Comparison of ENCODE assay signal across 18 cellular contexts in the genomic region with DNA sequence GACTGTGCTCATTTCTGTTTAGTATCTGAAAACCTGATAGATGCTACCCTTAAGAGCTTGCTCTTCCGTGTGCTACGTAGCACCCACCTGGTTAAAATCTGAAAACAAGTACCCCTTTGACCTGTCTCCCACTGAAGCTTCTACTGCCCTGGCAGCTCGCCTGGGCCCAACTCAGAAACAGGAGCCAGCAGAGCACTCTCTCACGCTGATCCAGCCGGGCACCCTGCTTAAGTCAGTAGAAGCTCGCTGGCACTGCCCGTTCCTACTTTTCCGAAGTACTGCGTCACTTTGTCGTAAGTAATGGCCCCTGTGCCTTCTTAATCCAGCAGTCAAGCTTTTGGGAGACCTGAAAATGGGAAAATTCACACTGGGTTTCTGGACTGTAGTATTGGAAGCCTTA. TPM values are rescaled to one million over a fixed set of nuclear protein-coding genes. Genes with fewer than 3 reads are reported as not detected.
DNase-seq lines count a peak whose midpoint lies in the region; ATAC-seq and TF ChIP-seq lines count a peak whose summit lies in the region.
"Had no signal": no experiment of that assay in that cellular context is flagged by ENCODE, and none has a peak within 500 bp of the region (broad histone marks: within the 10 kb centered on the region; RNA-seq: fewer than 3 reads in every experiment).

No MANE protein-coding gene starts in this region.

- H3F3A ChIP-seq in MM.1S (ENCODE audit: insufficient read depth, low read length): no peaks in the 10 kb centered on the region

- WGBS in endodermal cell (ENCODE audit: insufficient coverage in 1 of 2, insufficient read length in 1 of 2), 2 experiments: 93 to 94% methylated on average over 10 of the region's 10 CpGs
- 85 to 90% methylated on average over 10 of the region's 10 CpGs for WGBS in sigmoid colon, 2 donors

- H3K9me2 ChIP-seq in MM.1S (replicated peaks; ENCODE audit: insufficient read depth, low read length): no peaks in the 10 kb centered on the region

- H3K4me1 ChIP-seq in MM.1S (ENCODE audit: low read length) (no peaks in the 10 kb centered on the region), endodermal cell (ENCODE audit: control insufficient read depth, insufficient read depth, low read length) (no peaks in the 10 kb centered on the region), sigmoid colon (peaks cover 0 to 11% (median 4%) of the 10 kb centered on the region in 4 donors)

- no peaks in the 10 kb centered on the region for H3K4me1 Mint-ChIP-seq in endodermal cell

- no peak for ATAC-seq in HG02970 (IDR thresholded peaks at IDR 0.05; ENCODE audit: low FRiP score, unreplicated experiment)

- no peak overlapping the region for H3K4me3 Mint-ChIP-seq in endodermal cell
- H3K4me3 Mint-ChIP-seq: CD8-positive, alpha-beta memory T cell had no signal

- no peaks in the 10 kb centered on the region for H3K27me3 Mint-ChIP-seq in endodermal cell (ENCODE audit: insufficient read depth)
- H3K27me3 Mint-ChIP-seq: CD8-positive, alpha-beta memory T cell had no signal

- TF ChIP-seq POLR2A in sigmoid colon (IDR thresholded peaks at IDR 0.05): no peak

- no peak for TF ChIP-seq CTCF in C4-2B (conservative IDR thresholded peaks at IDR 0.05)
- TF ChIP-seq CTCF in MM.1S (IDR thresholded peaks at IDR 0.05; ENCODE audit: low read length): no peak
- TF ChIP-seq CTCF in endodermal cell (conservative IDR thresholded peaks at IDR 0.05): no peak
- TF ChIP-seq CTCF in sigmoid colon (IDR thresholded peaks at IDR 0.05): no peak

- no peaks in the 10 kb centered on the region for H3K9me3 Mint-ChIP-seq in endodermal cell
- H3K9me3 Mint-ChIP-seq: CD8-positive, alpha-beta memory T cell had no signal

- H3K4me3 ChIP-seq in MM.1S (ENCODE audit: low read length) (no peak overlapping the region), endodermal cell (ENCODE audit: low read length) (no peak overlapping the region), sigmoid colon (no peak overlapping the region)
- H3K4me3 ChIP-seq: BLaER1 treated with 17β-estradiol and CSF1 and Interleukin-3, amounts not matched to agents 10 nM and 100 nM; SK-N-MC had no signal

- no peak for TF ChIP-seq EP300 in sigmoid colon (IDR thresholded peaks at IDR 0.05)

- H3K27ac Mint-ChIP-seq in endodermal cell: peak overlapping the region; percentile 26

- H3K27ac ChIP-seq in C4-2B: peak overlapping the region; percentile 3; the same call in 1 of the 2 replicates
- no peak overlapping the region for H3K27ac ChIP-seq in MM.1S (ENCODE audit: low read length)
- H3K27ac ChIP-seq in endodermal cell (ENCODE audit: low read depth, low read length): no peak overlapping the region
- H3K27ac ChIP-seq in sigmoid colon: no peak overlapping the region
- H3K27ac ChIP-seq: BLaER1 treated with 17β-estradiol and CSF1 and Interleukin-3, amounts not matched to agents 10 nM and 100 nM; SK-N-MC had no signal

- H3K36me3 ChIP-seq in MM.1S (replicated peaks; ENCODE audit: insufficient read depth, low read length): peaks cover 6% of the 10 kb centered on the region; the same call in 1 of the 2 replicates
- H3K36me3 ChIP-seq in endodermal cell (ENCODE audit: control insufficient read depth, insufficient read depth, low read length): peaks cover 94% of the 10 kb centered on the region
- peaks cover 41 to 96% (median 71%) of the 10 kb centered on the region in 4 donors for H3K36me3 ChIP-seq in sigmoid colon

- no peak overlapping the region for H2AFZ ChIP-seq in MM.1S (ENCODE audit: low read length)

- DNase-seq in MM.1S (peak; percentile 1), endodermal cell (no peak), sigmoid colon (peak; percentile 55), Kasumi-1 (lab: John Stamatoyannopoulos, UW) (no peak), inferior parietal cortex (ENCODE audit: extremely low spot score) (no peak)
- DNase-seq: CD8-positive, alpha-beta memory T cell; DMS79; Karpas-422; NCI-H1105 treated with DMSO at 0.1 percent for 48 hours; NCI-H1694; NCI-H2081 treated with DMSO at 0.1 percent for 48 hours; NCI-H510A treated with DMSO at 0.1 percent for 48 hours; NCI-H774; SHP77 had no signal

- H3K4me2 ChIP-seq in MM.1S (ENCODE audit: low read depth, low read length): no peak overlapping the region
- H3K4me2 ChIP-seq: BLaER1 treated with 17β-estradiol and CSF1 and Interleukin-3, amounts not matched to agents 10 nM and 100 nM had no signal

- H3K9me3 ChIP-seq in MM.1S (replicated peaks; ENCODE audit: insufficient read depth, low read length) (no peaks in the 10 kb centered on the region), endodermal cell (ENCODE audit: control insufficient read depth, low read length) (no peaks in the 10 kb centered on the region), sigmoid colon (no peaks in the 10 kb centered on the region)
- H3K9me3 ChIP-seq: BLaER1 treated with 17β-estradiol and CSF1 and Interleukin-3, amounts not matched to agents 10 nM and 100 nM had no signal

- H4K20me1 ChIP-seq in MM.1S (ENCODE audit: insufficient read depth, low read length): no peaks in the 10 kb centered on the region

- H3K79me2 ChIP-seq in MM.1S (ENCODE audit: low read length): no peaks in the 10 kb centered on the region

- intact Hi-C loops in sigmoid colon (cut with DNase I): loop anchor here (10.0 kb wide), 1 partner anchor 52 kb away; no protein-coding TSS in a partner anchor

- no peaks in the 10 kb centered on the region for H3K27me3 ChIP-seq in MM.1S (replicated peaks; ENCODE audit: insufficient read depth, low read length)
- no peaks in the 10 kb centered on the region for H3K27me3 ChIP-seq in endodermal cell (ENCODE audit: control insufficient read depth, insufficient read depth, low read length, poor library complexity, severe bottlenecking)
- H3K27me3 ChIP-seq in sigmoid colon: no peaks in the 10 kb centered on the region
- H3K27me3 ChIP-seq: BLaER1 treated with 17β-estradiol and CSF1 and Interleukin-3, amounts not matched to agents 10 nM and 100 nM had no signal

- peaks cover 72% of the 10 kb centered on the region for H3K36me3 Mint-ChIP-seq in endodermal cell (ENCODE audit: low read depth)

- H3K9ac ChIP-seq in MM.1S (ENCODE audit: low read length) (no peak overlapping the region), endodermal cell (ENCODE audit: extremely low read depth, low read length, poor library complexity, severe bottlenecking) (no peak overlapping the region)
- H3K9ac ChIP-seq: BLaER1 treated with 17β-estradiol and CSF1 and Interleukin-3, amounts not matched to agents 10 nM and 100 nM had no signal

RNA-seq across cellular contexts. Expression of gene NTAN1, which starts 18.9 kb away (rescaled TPM):
- total RNA-seq in endodermal cell (10 to 100 TPM; 47.2 to 57.3 TPM), sigmoid colon (10 to 100 TPM; 61.2 to 90.6 (median 74.8) TPM)
- polyA plus RNA-seq in endodermal cell (2013, experiment 1 of 2): 55.9 TPM
- polyA plus RNA-seq in endodermal cell (2013, experiment 2 of 2): 51.5 TPM
- polyA plus RNA-seq in sigmoid colon: 100 to 1,000 TPM in 2 of 3 donors, 10 to 100 TPM in 1; 32.8 to 112 (median 101) TPM

RNA-seq across cellular contexts. Expression of gene RRN3, which starts 57.1 kb away (rescaled TPM):
- total RNA-seq in endodermal cell: 10 to 100 TPM; 28.6 to 30.6 TPM
- 27.4 TPM for polyA plus RNA-seq in endodermal cell (2013, experiment 1 of 2)
- polyA plus RNA-seq in endodermal cell (2013, experiment 2 of 2): 25.0 TPM
- total RNA-seq in sigmoid colon: 10 to 100 TPM; 21.3 to 27.2 (median 25.6) TPM
- polyA plus RNA-seq in sigmoid colon: 10 to 100 TPM; 14.5 to 17.4 (median 16.9) TPM

Comparison
In these comparisons a context has a peak if more than half of its experiments do, and no peak if none do; other contexts are left out.
1. DNase-seq: peak in MM.1S (single experiment) and sigmoid colon (single experiment); none in endodermal cell (single experiment), Kasumi-1 (0 of 2) and inferior parietal cortex (single experiment).